15 cellular contexts compared by ENCODE assay signal in the genomic region with DNA sequence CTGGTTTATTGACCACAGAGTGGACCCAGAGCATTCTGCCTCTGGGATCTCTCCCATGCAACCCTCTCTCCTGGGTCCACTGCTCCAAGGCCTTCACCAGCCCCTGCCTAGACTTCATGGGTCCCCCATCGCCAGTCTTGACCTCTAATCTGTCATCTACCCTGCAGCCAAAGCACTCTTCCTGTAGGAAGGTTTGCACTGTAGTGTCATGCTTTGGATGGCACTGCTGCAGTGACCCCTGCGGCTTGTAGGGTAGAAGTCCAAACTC. TPM values are rescaled to one million over a fixed set of nuclear protein-coding genes. Genes with fewer than 3 reads are reported as not detected.
"Had no signal": no experiment of that assay in that cellular context is flagged by ENCODE, and none has a peak within 500 bp of the region (broad histone marks: within the 10 kb centered on the region; RNA-seq: fewer than 3 reads in every experiment).

No MANE protein-coding gene starts in this region.

- H3K27me3 Mint-ChIP-seq: activated CD8-positive, alpha-beta T cell treated with anti-CD3 and anti-CD28 coated beads for 36 hours had no signal

- H3K4me1 ChIP-seq: body of pancreas had no signal

- H3K27ac Mint-ChIP-seq: activated CD8-positive, alpha-beta T cell treated with anti-CD3 and anti-CD28 coated beads for 36 hours; activated naive CD4-positive, alpha-beta T cell treated with anti-CD3 and anti-CD28 coated beads, Interleukin-2, amount 10 ng/mL, durations not matched to agents 7 days and 5 days; activated T-helper 17 cell treated with anti-CD3 and anti-CD28 coated beads, Interleukin-2, amount 50 U/mL, for 72 hours had no signal

- H3K4me1 Mint-ChIP-seq: activated T-helper 17 cell treated with anti-CD3 and anti-CD28 coated beads, Interleukin-2, amount 50 U/mL, for 72 hours had no signal

- H3K9me3 Mint-ChIP-seq: activated CD8-positive, alpha-beta T cell treated with anti-CD3 and anti-CD28 coated beads for 36 hours; activated naive CD4-positive, alpha-beta T cell treated with anti-CD3 and anti-CD28 coated beads, Interleukin-2, amount 10 ng/mL, durations not matched to agents 7 days and 5 days; activated T-helper 17 cell treated with anti-CD3 and anti-CD28 coated beads, Interleukin-2, amount 50 U/mL, for 72 hours; naive thymus-derived CD8-positive, alpha-beta T cell had no signal

- H3K36me3 Mint-ChIP-seq: activated naive CD4-positive, alpha-beta T cell treated with anti-CD3 and anti-CD28 coated beads, Interleukin-2, amount 10 ng/mL, durations not matched to agents 7 days and 5 days; naive thymus-derived CD8-positive, alpha-beta T cell had no signal

- H3K4me3 Mint-ChIP-seq: activated CD8-positive, alpha-beta T cell treated with anti-CD3 and anti-CD28 coated beads for 36 hours; activated naive CD4-positive, alpha-beta T cell treated with anti-CD3 and anti-CD28 coated beads, Interleukin-2, amount 10 ng/mL, durations not matched to agents 7 days and 5 days; activated T-helper 17 cell treated with anti-CD3 and anti-CD28 coated beads, Interleukin-2, amount 50 U/mL, for 72 hours had no signal

- H3K27ac ChIP-seq: body of pancreas, SK-N-MC had no signal

- DNase-seq: activated CD4-positive, CD25-positive, alpha-beta regulatory T cell; activated CD8-positive, alpha-beta T cell treated with anti-CD3 and anti-CD28 coated beads for 36 hours; activated naive CD4-positive, alpha-beta T cell treated with anti-CD3 and anti-CD28 coated beads, Interleukin-2, amount 10 ng/mL, durations not matched to agents 7 days and 5 days; amniotic stem cell; body of pancreas; dermis blood vessel endothelial cell; left colon; naive thymus-derived CD8-positive, alpha-beta T cell; stimulated activated CD4-positive, alpha-beta T cell treated with anti-CD3 and anti-CD28 coated beads, Interleukin-12 subunit alpha, Interleukin-12 subunit beta, amount 100 ng/mL, for 4 hours; stimulated activated CD4-positive, alpha-beta T cell treated with anti-CD3 and anti-CD28 coated beads, Interleukin-2, amount 100 ng/mL, for 48 hours; T-helper 1 cell had no signal

- H3K27me3 ChIP-seq: body of pancreas had no signal

- ATAC-seq: activated CD8-positive, alpha-beta T cell treated with anti-CD3 and anti-CD28 coated beads for 36 hours; activated T-helper 17 cell treated with anti-CD3 and anti-CD28 coated beads, Interleukin-2, amount 50 U/mL, for 72 hours; body of pancreas; esophagus mucosa; naive thymus-derived CD8-positive, alpha-beta T cell had no signal

- H3K4me3 ChIP-seq: body of pancreas, lung, SK-N-MC had no signal

- H3K9me3 ChIP-seq: body of pancreas had no signal

RNA-seq across cellular contexts. Expression of a gene that starts 41.7 kb away (rescaled TPM):
- total RNA-seq: dermis blood vessel endothelial cell had no signal
